27 cellular contexts compared by ENCODE assay signal in genomic region chr2:154898269-154898668, GRCh38.
"Had no signal": no experiment of that assay in that cellular context is flagged by ENCODE, and none has a peak within 500 bp of the region (broad histone marks: within the 10 kb centered on the region; RNA-seq: fewer than 3 reads in every experiment).

No MANE protein-coding gene starts in this region.

- H3K4me3 ChIP-seq: stomach, suprapubic skin, testis, thoracic aorta, thyroid gland, tibial artery, tibial nerve, transverse colon, upper lobe of left lung, upper lobe of right lung, uterus, vagina had no signal

- FAIRE-seq: urothelium cell line had no signal

- H3K9me3 ChIP-seq: stomach, testis, thoracic aorta, thyroid gland, tibial artery, tibial nerve, transverse colon, upper lobe of left lung, upper lobe of right lung, uterus, vagina had no signal

- H3K27me3 ChIP-seq: stomach, suprapubic skin, testis, thyroid gland, tibial artery, tibial nerve, transverse colon, upper lobe of left lung, upper lobe of right lung, uterus, vagina had no signal

- H3K27ac ChIP-seq: stomach, suprapubic skin, testis, thoracic aorta, thyroid gland, tibial artery, tibial nerve, transverse colon, upper lobe of left lung, upper lobe of right lung, uterus, vagina had no signal

- ATAC-seq: stimulated activated effector memory CD8-positive, alpha-beta T cell treated with anti-CD3 and anti-CD28 coated beads, Interleukin-12 subunit alpha, Interleukin-12 subunit beta, amount 100 ng/mL, for 72 hours; stimulated activated memory B cell treated with anti-CD40 and anti-IgM and Interleukin-4, amounts not matched to agents 10 μg/mL and 1 μg/mL and 100 μg/mL, for 72 hours; stimulated activated naive B cell treated with anti-CD40 and anti-IgM and Interleukin-4, amounts not matched to agents 10 μg/mL and 1 μg/mL and 100 μg/mL, for 72 hours; stimulated activated naive CD8-positive, alpha-beta T cell treated with anti-CD3 and anti-CD28 coated beads, Interleukin-15, amount 100 ng/mL, for 72 hours; stimulated activated naive CD8-positive, alpha-beta T cell treated with anti-CD3 and anti-CD28 coated beads, Interleukin-15, Interleukin-2, amounts not matched to agents 100 U/mL and 50 U/mL, for 24 hours; upper lobe of right lung had no signal

- H3K36me3 ChIP-seq: stomach, suprapubic skin, thoracic aorta, thyroid gland, tibial artery, tibial nerve, transverse colon, upper lobe of left lung, upper lobe of right lung, uterus, vagina had no signal

- DNase-seq: stimulated activated CD4-positive, alpha-beta T cell treated with anti-CD3 and anti-CD28 coated beads, Interleukin-2, amount 100 ng/mL, for 48 hours; stimulated activated CD4-positive, alpha-beta T cell treated with anti-CD3 and anti-CD28 coated beads, Interleukin-4, amount 100 ng/mL, for 1 hour; stimulated activated CD4-positive, alpha-beta T cell treated with anti-CD3 and anti-CD28 coated beads, Interleukin-4, amount 100 ng/mL, for 24 hours; stimulated activated CD4-positive, alpha-beta T cell treated with anti-CD3 and anti-CD28 coated beads, Interleukin-4, amount 100 ng/mL, for 4 hours; stimulated activated CD8-positive, alpha-beta memory T cell treated with anti-CD3 and anti-CD28 coated beads, Interleukin-4, amount 100 ng/mL, for 48 hours; stimulated activated naive B cell treated with anti-CD40 and anti-IgM and Interleukin-4, amounts not matched to agents 10 μg/mL and 1 μg/mL and 100 μg/mL, for 72 hours; stimulated activated naive CD4-positive, alpha-beta T cell; stimulated activated naive CD4-positive, alpha-beta T cell treated with Interleukin-2 at 50 U/mL for 16 hours; stimulated activated naive CD8-positive, alpha-beta T cell treated with anti-CD3 and anti-CD28 coated beads, Interleukin-15, amount 100 ng/mL, for 72 hours; stimulated activated naive CD8-positive, alpha-beta T cell treated with anti-CD3 and anti-CD28 coated beads, Interleukin-15, Interleukin-2, amounts not matched to agents 100 U/mL and 50 U/mL, for 24 hours; stomach; substantia nigra; testis; thyroid gland; tibial artery; transverse colon; trophoblast cell; upper lobe of left lung; upper lobe of right lung; uterus had no signal

- H3K4me1 ChIP-seq: stomach, suprapubic skin, testis, thyroid gland, tibial artery, tibial nerve, upper lobe of left lung, upper lobe of right lung, uterus, vagina had no signal
